11 cellular contexts compared by ENCODE assay signal in genomic region chr17:1137465-1137894, GRCh38. TPM values are rescaled to one million over a fixed set of nuclear protein-coding genes. Genes with fewer than 3 reads are reported as not detected.
A peak's percentile ranks its signal among the peaks of the same experiment; 100 is the strongest.
DNase-seq lines count a peak whose midpoint lies in the region; ATAC-seq and TF ChIP-seq lines count a peak whose summit lies in the region.
"Had no signal": no experiment of that assay in that cellular context is flagged by ENCODE, and none has a peak within 500 bp of the region (broad histone marks: within the 10 kb centered on the region; RNA-seq: fewer than 3 reads in every experiment).

No MANE protein-coding gene starts in this region.

- no peaks in the 10 kb centered on the region for H3K36me3 ChIP-seq in lower lobe of right lung

- H3K36me3 Mint-ChIP-seq in activated CD4-positive, alpha-beta memory T cell treated with anti-CD3 and anti-CD28 coated beads for 36 hours = no peaks in the 10 kb centered on the region
- H3K36me3 Mint-ChIP-seq: naive B cell had no signal

- H3K27me3 Mint-ChIP-seq in activated CD4-positive, alpha-beta memory T cell treated with anti-CD3 and anti-CD28 coated beads for 36 hours = no peaks in the 10 kb centered on the region
- H3K27me3 Mint-ChIP-seq: activated T-cell treated with anti-CD3 and anti-CD28 coated beads, Interleukin-2, amount 50 U/mL, for 24 hours; naive B cell had no signal

- no peak for TF ChIP-seq CTCF in GM12864 (IDR thresholded peaks at IDR 0.05; ENCODE audit: low read depth, low read length, missing control alignments)
- TF ChIP-seq CTCF in lower lobe of right lung (IDR thresholded peaks at IDR 0.05) = no peak

- no peak overlapping the region for H3K27ac Mint-ChIP-seq in activated CD4-positive, alpha-beta memory T cell treated with anti-CD3 and anti-CD28 coated beads for 36 hours
- H3K27ac Mint-ChIP-seq: activated T-cell treated with anti-CD3 and anti-CD28 coated beads, Interleukin-2, amount 50 U/mL, for 24 hours had no signal

- H3K9me3 ChIP-seq in lower lobe of right lung = no peaks in the 10 kb centered on the region

- no peaks in the 10 kb centered on the region for H3K27me3 ChIP-seq in lower lobe of right lung (ENCODE audit: low read depth)

- H3K9me3 Mint-ChIP-seq in activated CD4-positive, alpha-beta memory T cell treated with anti-CD3 and anti-CD28 coated beads for 36 hours = no peaks in the 10 kb centered on the region
- H3K9me3 Mint-ChIP-seq: activated T-cell treated with anti-CD3 and anti-CD28 coated beads, Interleukin-2, amount 50 U/mL, for 24 hours; naive B cell had no signal

- H3K4me1 ChIP-seq in lower lobe of right lung = peaks cover 6% of the 10 kb centered on the region

- H3K4me3 Mint-ChIP-seq in activated CD4-positive, alpha-beta memory T cell treated with anti-CD3 and anti-CD28 coated beads for 36 hours = no peak overlapping the region
- H3K4me3 Mint-ChIP-seq: activated T-cell treated with anti-CD3 and anti-CD28 coated beads, Interleukin-2, amount 50 U/mL, for 24 hours had no signal

- no peaks in the 10 kb centered on the region for H3K4me1 Mint-ChIP-seq in activated CD4-positive, alpha-beta memory T cell treated with anti-CD3 and anti-CD28 coated beads for 36 hours (ENCODE audit: low read depth)

- POLR2A ChIA-PET in activated CD4-positive, alpha-beta memory T cell treated with anti-CD3 and anti-CD28 coated beads for 36 hours (lab: Charles Lee) = no interaction called here

- H3K27ac ChIP-seq in lower lobe of right lung = no peak overlapping the region
- H3K27ac ChIP-seq: coronary artery had no signal

- peak overlapping the region; percentile 58 for H3K4me3 ChIP-seq in GM12864 (ENCODE audit: low read depth, low read length)
- H3K4me3 ChIP-seq in lower lobe of right lung = no peak overlapping the region
- H3K4me3 ChIP-seq: coronary artery had no signal

- intact Hi-C loops in sciatic nerve (cut with DNase I) (loop anchor here (5.0 kb wide), 1 partner anchor 555 kb away; no protein-coding TSS in a partner anchor), lower lobe of right lung (cut with DNase I) (no loop called here)
- intact Hi-C loops in activated CD4-positive, alpha-beta memory T cell treated with anti-CD3 and anti-CD28 coated beads for 36 hours (cut with micrococcal nuclease) = no loop called here

- DNase-seq in GM12864 (ENCODE audit: low read depth) (peak; percentile 57), NCI-H2227 treated with DMSO at 0.1 percent for 48 hours (lab: John Stamatoyannopoulos, UW) (peak; percentile 60), dermis blood vessel endothelial cell (peak; percentile 41), sciatic nerve (ENCODE audit: low spot score) (no peak), lower lobe of right lung (no peak)
- DNase-seq in activated CD4-positive, alpha-beta memory T cell treated with anti-CD3 and anti-CD28 coated beads for 36 hours = no peak
- DNase-seq: activated T-cell treated with anti-CD3 and anti-CD28 coated beads, Interleukin-2, amount 50 U/mL, for 24 hours; naive B cell; NCI-H446 treated with DMSO at 0.1 percent for 48 hours had no signal

- CTCF ChIA-PET in activated CD4-positive, alpha-beta memory T cell treated with anti-CD3 and anti-CD28 coated beads for 36 hours (lab: Charles Lee) = interaction anchor here (1.8 kb wide), 1 partner anchor 15 kb away, joined by 5 read pairs; no protein-coding TSS in a partner anchor

- ATAC-seq in sciatic nerve (peak; percentile 50), GM19351 (IDR thresholded peaks at IDR 0.05; ENCODE audit: unreplicated experiment) (no peak), lower lobe of right lung (no peak)

RNA-seq across cellular contexts. Expression of gene ABR, which starts 42.3 kb away (rescaled TPM):
- 38.5 and 54.6 TPM in 2 replicates for total RNA-seq in dermis blood vessel endothelial cell
- total RNA-seq in sciatic nerve = 110 TPM
- 10 to 100 TPM; 50.3 to 54.5 TPM for total RNA-seq in activated CD4-positive, alpha-beta memory T cell treated with anti-CD3 and anti-CD28 coated beads for 36 hours
- total RNA-seq in lower lobe of right lung = 212 TPM

Comparison
In these comparisons a context has a peak if more than half of its experiments do, and no peak if none do; other contexts are left out.
1. DNase-seq: peak in GM12864 (single experiment), NCI-H2227 treated with DMSO at 0.1 percent for 48 hours (single experiment) and dermis blood vessel endothelial cell (single experiment); none in sciatic nerve (single experiment), activated CD4-positive, alpha-beta memory T cell treated with anti-CD3 and anti-CD28 coated beads for 36 hours (single experiment) and lower lobe of right lung (single experiment).